Comparison of ENCODE assay signal across 1 cellular context in the genomic region with DNA sequence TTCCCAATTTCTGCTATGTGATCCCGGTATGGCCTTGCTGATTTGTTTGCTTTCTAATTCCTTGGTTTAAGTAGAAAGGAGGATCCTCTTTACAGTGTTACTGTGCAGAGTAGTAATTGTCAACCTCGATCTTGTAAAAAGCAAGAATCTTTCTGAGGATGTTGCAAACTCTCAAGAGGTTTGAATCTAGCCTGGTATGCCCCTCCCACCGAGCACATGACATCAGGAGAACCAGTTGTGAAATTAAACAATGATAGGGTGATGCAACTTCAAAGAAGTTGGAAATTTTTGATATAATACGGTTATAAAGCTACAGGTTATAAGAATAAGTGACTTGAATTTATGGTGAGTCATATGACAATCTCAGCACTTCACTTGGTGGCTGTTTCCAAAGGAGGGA.
TF ChIP-seq lines count a peak whose summit lies in the region.

No MANE protein-coding gene starts in this region.

TF ChIP-seq in HepG2, 621 proteins besides CTCF, POLR2A, EP300 and RAD21 (continued from another document):
- TF ChIP-seq, protein P1, sequence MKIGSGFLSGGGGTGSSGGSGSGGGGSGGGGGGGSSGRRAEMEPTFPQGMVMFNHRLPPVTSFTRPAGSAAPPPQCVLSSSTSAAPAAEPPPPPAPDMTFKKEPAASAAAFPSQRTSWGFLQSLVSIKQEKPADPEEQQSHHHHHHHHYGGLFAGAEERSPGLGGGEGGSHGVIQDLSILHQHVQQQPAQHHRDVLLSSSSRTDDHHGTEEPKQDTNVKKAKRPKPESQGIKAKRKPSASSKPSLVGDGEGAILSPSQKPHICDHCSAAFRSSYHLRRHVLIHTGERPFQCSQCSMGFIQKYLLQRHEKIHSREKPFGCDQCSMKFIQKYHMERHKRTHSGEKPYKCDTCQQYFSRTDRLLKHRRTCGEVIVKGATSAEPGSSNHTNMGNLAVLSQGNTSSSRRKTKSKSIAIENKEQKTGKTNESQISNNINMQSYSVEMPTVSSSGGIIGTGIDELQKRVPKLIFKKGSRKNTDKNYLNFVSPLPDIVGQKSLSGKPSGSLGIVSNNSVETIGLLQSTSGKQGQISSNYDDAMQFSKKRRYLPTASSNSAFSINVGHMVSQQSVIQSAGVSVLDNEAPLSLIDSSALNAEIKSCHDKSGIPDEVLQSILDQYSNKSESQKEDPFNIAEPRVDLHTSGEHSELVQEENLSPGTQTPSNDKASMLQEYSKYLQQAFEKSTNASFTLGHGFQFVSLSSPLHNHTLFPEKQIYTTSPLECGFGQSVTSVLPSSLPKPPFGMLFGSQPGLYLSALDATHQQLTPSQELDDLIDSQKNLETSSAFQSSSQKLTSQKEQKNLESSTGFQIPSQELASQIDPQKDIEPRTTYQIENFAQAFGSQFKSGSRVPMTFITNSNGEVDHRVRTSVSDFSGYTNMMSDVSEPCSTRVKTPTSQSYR (CRISPR knock-in tag; IDR thresholded peaks at IDR 0.05; ENCODE audit: borderline replicate concordance) = no peak
- TF ChIP-seq KMT2B (CRISPR knock-in tag; IDR thresholded peaks at IDR 0.05) = no peak
- TF ChIP-seq, protein P2, sequence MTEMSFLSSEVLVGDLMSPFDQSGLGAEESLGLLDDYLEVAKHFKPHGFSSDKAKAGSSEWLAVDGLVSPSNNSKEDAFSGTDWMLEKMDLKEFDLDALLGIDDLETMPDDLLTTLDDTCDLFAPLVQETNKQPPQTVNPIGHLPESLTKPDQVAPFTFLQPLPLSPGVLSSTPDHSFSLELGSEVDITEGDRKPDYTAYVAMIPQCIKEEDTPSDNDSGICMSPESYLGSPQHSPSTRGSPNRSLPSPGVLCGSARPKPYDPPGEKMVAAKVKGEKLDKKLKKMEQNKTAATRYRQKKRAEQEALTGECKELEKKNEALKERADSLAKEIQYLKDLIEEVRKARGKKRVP (CRISPR knock-in tag; IDR thresholded peaks at IDR 0.05) = no peak
- TF ChIP-seq ESRRA (CRISPR knock-in tag; IDR thresholded peaks at IDR 0.05; ENCODE audit: low read depth) = no peak
